In the genomic region with DNA sequence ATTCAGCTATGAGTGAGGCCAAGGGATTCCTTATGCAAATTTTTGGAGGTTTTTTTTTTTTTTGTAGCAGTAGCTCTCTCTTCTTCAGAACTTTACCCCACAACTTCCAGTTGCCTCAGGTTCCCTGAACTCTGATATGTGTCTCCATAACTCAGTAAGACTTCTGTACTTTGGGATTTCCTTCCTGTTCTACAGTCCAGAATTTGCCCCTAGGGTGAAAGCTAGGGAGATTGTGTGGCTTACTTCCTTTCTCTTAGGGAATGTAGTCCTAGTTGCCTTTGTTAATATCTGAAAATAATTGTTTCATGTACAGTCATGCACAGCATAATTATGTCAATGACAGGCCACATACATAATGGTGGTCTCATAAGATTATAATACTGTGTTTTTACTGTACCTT, we compare ENCODE assay signal across 1 cellular context.
TF ChIP-seq lines count a peak whose summit lies in the region.

No MANE protein-coding gene starts in this region.

TF ChIP-seq in GM12878, 131 proteins besides CTCF, POLR2A, EP300 and RAD21:
- TF ChIP-seq FOXK2 (IDR thresholded peaks at IDR 0.05): no peak
- no peak for TF ChIP-seq EGR1 (IDR thresholded peaks at IDR 0.05; ENCODE audit: borderline replicate concordance in 1 of 2, low read depth in 2 of 2, low read length in 2 of 2)
- no peak for TF ChIP-seq RBBP5 (conservative IDR thresholded peaks at IDR 0.05)
- no peak for TF ChIP-seq CEBPB (IDR thresholded peaks at IDR 0.05; ENCODE audit: borderline replicate concordance in 1 of 2, low read depth in 2 of 2, low read length in 2 of 2)
- 0 out of 3 replicates have a peak, but pooled peaks have one; percentile 50 for TF ChIP-seq POU2F2 (IDR thresholded peaks at IDR 0.05; ENCODE audit: borderline replicate concordance, low read depth, low read length)
- TF ChIP-seq SMC3 (IDR thresholded peaks at IDR 0.05; ENCODE audit: borderline replicate concordance, low read length): no peak
- TF ChIP-seq, protein P1, sequence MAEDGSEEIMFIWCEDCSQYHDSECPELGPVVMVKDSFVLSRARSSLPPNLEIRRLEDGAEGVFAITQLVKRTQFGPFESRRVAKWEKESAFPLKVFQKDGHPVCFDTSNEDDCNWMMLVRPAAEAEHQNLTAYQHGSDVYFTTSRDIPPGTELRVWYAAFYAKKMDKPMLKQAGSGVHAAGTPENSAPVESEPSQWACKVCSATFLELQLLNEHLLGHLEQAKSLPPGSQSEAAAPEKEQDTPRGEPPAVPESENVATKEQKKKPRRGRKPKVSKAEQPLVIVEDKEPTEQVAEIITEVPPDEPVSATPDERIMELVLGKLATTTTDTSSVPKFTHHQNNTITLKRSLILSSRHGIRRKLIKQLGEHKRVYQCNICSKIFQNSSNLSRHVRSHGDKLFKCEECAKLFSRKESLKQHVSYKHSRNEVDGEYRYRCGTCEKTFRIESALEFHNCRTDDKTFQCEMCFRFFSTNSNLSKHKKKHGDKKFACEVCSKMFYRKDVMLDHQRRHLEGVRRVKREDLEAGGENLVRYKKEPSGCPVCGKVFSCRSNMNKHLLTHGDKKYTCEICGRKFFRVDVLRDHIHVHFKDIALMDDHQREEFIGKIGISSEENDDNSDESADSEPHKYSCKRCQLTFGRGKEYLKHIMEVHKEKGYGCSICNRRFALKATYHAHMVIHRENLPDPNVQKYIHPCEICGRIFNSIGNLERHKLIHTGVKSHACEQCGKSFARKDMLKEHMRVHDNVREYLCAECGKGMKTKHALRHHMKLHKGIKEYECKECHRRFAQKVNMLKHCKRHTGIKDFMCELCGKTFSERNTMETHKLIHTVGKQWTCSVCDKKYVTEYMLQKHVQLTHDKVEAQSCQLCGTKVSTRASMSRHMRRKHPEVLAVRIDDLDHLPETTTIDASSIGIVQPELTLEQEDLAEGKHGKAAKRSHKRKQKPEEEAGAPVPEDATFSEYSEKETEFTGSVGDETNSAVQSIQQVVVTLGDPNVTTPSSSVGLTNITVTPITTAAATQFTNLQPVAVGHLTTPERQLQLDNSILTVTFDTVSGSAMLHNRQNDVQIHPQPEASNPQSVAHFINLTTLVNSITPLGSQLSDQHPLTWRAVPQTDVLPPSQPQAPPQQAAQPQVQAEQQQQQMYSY (CRISPR knock-in tag; IDR thresholded peaks at IDR 0.05): no peak
TF ChIP-seq in GM12878: peak in this region for 1.
